28 cellular contexts compared by ENCODE assay signal in the genomic region with DNA sequence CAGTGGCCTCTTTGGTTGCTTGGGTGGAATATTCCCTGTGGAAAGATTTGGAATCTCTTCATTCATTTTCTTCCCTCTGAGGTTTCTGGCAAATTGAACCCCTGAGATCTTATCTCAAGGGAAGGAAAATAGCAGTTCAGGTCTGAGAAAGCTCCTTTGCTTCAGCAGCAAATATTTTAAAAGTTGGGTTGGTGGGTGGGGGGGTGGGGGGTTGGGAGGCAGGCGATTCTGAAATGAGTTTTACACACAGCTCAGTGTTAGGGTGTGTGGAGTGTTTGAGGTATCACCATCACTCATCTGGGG. TPM values are rescaled to one million over a fixed set of nuclear protein-coding genes. Genes with fewer than 3 reads are reported as not detected.
DNase-seq lines count a peak whose midpoint lies in the region; ATAC-seq and TF ChIP-seq lines count a peak whose summit lies in the region.
"Had no signal": no experiment of that assay in that cellular context is flagged by ENCODE, and none has a peak within 500 bp of the region (broad histone marks: within the 10 kb centered on the region; RNA-seq: fewer than 3 reads in every experiment).

No MANE protein-coding gene starts in this region.

- CTCF ChIA-PET in MCF 10A (lab: Yijun Ruan, JAX) = interaction anchor here (0.7 kb wide), 1 partner anchor 467 kb away, joined by 3 read pairs; no protein-coding TSS in a partner anchor

- no peaks in the 10 kb centered on the region for H3K4me1 Mint-ChIP-seq in MCF 10A (ENCODE audit: insufficient read depth, unreplicated experiment)
- peaks cover 19% of the 10 kb centered on the region for H3K4me1 Mint-ChIP-seq in neural progenitor cell

- H3K27ac ChIP-seq in breast epithelium (peak overlapping the region; percentile 45 to 78), fibroblast of lung (ENCODE audit: insufficient read depth, low read length) (peak overlapping the region; percentile 95), neural progenitor cell (no peak overlapping the region), upper lobe of left lung (peak overlapping the region; percentile 90 to 97 (median 92))
- H3K27ac ChIP-seq: 22Rv1, parathyroid adenoma had no signal

- H3K79me2 ChIP-seq in fibroblast of lung (ENCODE audit: control insufficient read depth, insufficient read depth, low read length) (peaks cover 88% of the 10 kb centered on the region), neural progenitor cell (ENCODE audit: low read depth) (no peaks in the 10 kb centered on the region)
- H3K79me2 ChIP-seq: parathyroid adenoma had no signal

- H3K27me3 Mint-ChIP-seq in MCF 10A (ENCODE audit: insufficient read depth, unreplicated experiment) (no peaks in the 10 kb centered on the region), neural progenitor cell (ENCODE audit: insufficient read depth, low read depth) (peaks cover 81% of the 10 kb centered on the region)

- no peak for TF ChIP-seq EP300 in upper lobe of left lung (IDR thresholded peaks at IDR 0.05)

- H3K36me3 Mint-ChIP-seq in MCF 10A (ENCODE audit: insufficient read depth, unreplicated experiment) = peaks cover 5% of the 10 kb centered on the region
- H3K36me3 Mint-ChIP-seq in neural progenitor cell = no peaks in the 10 kb centered on the region
- H3K36me3 Mint-ChIP-seq: T-cell had no signal

- DNase-seq in breast epithelium (ENCODE audit: low spot score in 2 of 2) (no peak), MCF 10A (ENCODE audit: unreplicated experiment) (no peak), fibroblast of lung (ENCODE audit: low read depth in 2 of 2) (no peak), neural progenitor cell (ENCODE audit: low spot score) (no peak), upper lobe of left lung (no peak), DMS 273 (lab: John Stamatoyannopoulos, UW; ENCODE audit: unreplicated experiment) (no peak)
- DNase-seq in effector CD8-positive, alpha-beta T cell (lab: John Stamatoyannopoulos, UW) = no peak
- DNase-seq in activated CD4-positive, alpha-beta T cell treated with anti-CD3 and anti-CD28 coated beads, Interleukin-2, amount 50 U/mL, for 1 hour = no peak
- DNase-seq: activated CD4-positive, alpha-beta T cell treated with anti-CD3 and anti-CD28 coated beads for 36 hours; activated naive CD4-positive, alpha-beta T cell treated with Interleukin-2 at 50 U/mL for 16 hours; activated T-cell treated with anti-CD3 and anti-CD28 coated beads, Interleukin-2, amount 50 U/mL, for 48 hours; AML-193; amygdala; central memory CD4-positive, alpha-beta T cell; DMS79 treated with DMSO at 0.1 percent for 48 hours; NCI-H1105; NCI-H2081 treated with DMSO at 0.1 percent for 48 hours; NCI-H446; OCI-M1; T-cell had no signal

- TF ChIP-seq CTCF in breast epithelium (IDR thresholded peaks at IDR 0.05) (no peak), MCF 10A (IDR thresholded peaks at IDR 0.05; ENCODE audit: unreplicated experiment) (no peak), fibroblast of lung (conservative IDR thresholded peaks at IDR 0.05 in 1 of 2, IDR thresholded peaks at IDR 0.05 in 1 of 2; ENCODE audit: low read depth in 1 of 2, low read length in 2 of 2) (no peak), neural progenitor cell (IDR thresholded peaks at IDR 0.05) (no peak), upper lobe of left lung (IDR thresholded peaks at IDR 0.05) (no peak)

- no peak for ATAC-seq in upper lobe of left lung (ENCODE audit: low FRiP score in 2 of 2)
- ATAC-seq: activated CD4-positive, alpha-beta T cell treated with anti-CD3 and anti-CD28 coated beads for 36 hours; naive thymus-derived CD8-positive, alpha-beta T cell; Right ventricle myocardium inferior; T-cell had no signal

- H3K9me3 Mint-ChIP-seq in MCF 10A (ENCODE audit: unreplicated experiment) (no peaks in the 10 kb centered on the region), neural progenitor cell (peaks cover 3% of the 10 kb centered on the region)
- H3K9me3 Mint-ChIP-seq: naive thymus-derived CD8-positive, alpha-beta T cell; T-cell had no signal

- TF ChIP-seq POLR2A in breast epithelium (IDR thresholded peaks at IDR 0.05) (no peak), upper lobe of left lung (IDR thresholded peaks at IDR 0.05) (no peak)

- H3F3A ChIP-seq in neural progenitor cell (ENCODE audit: low read depth) = peaks cover 25% of the 10 kb centered on the region

- H4K20me1 ChIP-seq in fibroblast of lung (ENCODE audit: control insufficient read depth, extremely low read depth, insufficient read depth, low read length) (no peaks in the 10 kb centered on the region), neural progenitor cell (ENCODE audit: low read depth) (peaks cover 88% of the 10 kb centered on the region)

- H3K36me3 ChIP-seq in breast epithelium (no peaks in the 10 kb centered on the region), fibroblast of lung (ENCODE audit: control insufficient read depth, insufficient read depth, low read length) (peaks cover 66% of the 10 kb centered on the region), neural progenitor cell (no peaks in the 10 kb centered on the region), upper lobe of left lung (peaks cover 0 to 67% (median 32%) of the 10 kb centered on the region in 4 donors)

- H3K4me2 ChIP-seq in fibroblast of lung (ENCODE audit: extremely low read depth, insufficient read depth, low read length) (peak overlapping the region; percentile 100), neural progenitor cell (no peak overlapping the region)

- H3K9ac ChIP-seq in fibroblast of lung (ENCODE audit: insufficient read depth, low read length) (peak overlapping the region; percentile 87), neural progenitor cell (no peak overlapping the region)
- H3K9ac ChIP-seq: parathyroid adenoma had no signal

- H3K4me1 ChIP-seq in breast epithelium = peaks cover 0 to 3% of the 10 kb centered on the region in 2 donors
- H3K4me1 ChIP-seq in fibroblast of lung (ENCODE audit: control insufficient read depth, extremely low read depth, insufficient read depth, low read length) = peaks cover 19% of the 10 kb centered on the region
- H3K4me1 ChIP-seq in neural progenitor cell = peaks cover 13% of the 10 kb centered on the region
- peaks cover 26 to 78% (median 51%) of the 10 kb centered on the region in 4 donors for H3K4me1 ChIP-seq in upper lobe of left lung

- intact Hi-C loops in breast epithelium (cut with DNase I; ENCODE audit: low total_unique reads) = no loop called here
- intact Hi-C loops in MCF 10A (cut with micrococcal nuclease) = loop anchor here (5.0 kb wide), 1 partner anchor 684 kb away; no protein-coding TSS in a partner anchor

- H2AFZ ChIP-seq in fibroblast of lung (ENCODE audit: low read length) = no peak overlapping the region
- H2AFZ ChIP-seq in neural progenitor cell (replicated peaks) = no peak overlapping the region
- H2AFZ ChIP-seq: parathyroid adenoma had no signal

- BruUV-seq in MCF 10A (replicated peaks; lab: Mats Ljungman, UMichigan) = no TSS peak

- H3K9me3 ChIP-seq in breast epithelium (peaks cover 0 to 4% of the 10 kb centered on the region in 2 donors), fibroblast of lung (ENCODE audit: control insufficient read depth, insufficient read depth, low read depth, low read length) (no peaks in the 10 kb centered on the region), neural progenitor cell (ENCODE audit: low read depth) (no peaks in the 10 kb centered on the region), upper lobe of left lung (no peaks in the 10 kb centered on the region)

- H3K27ac Mint-ChIP-seq in MCF 10A (ENCODE audit: low read depth, unreplicated experiment) (no peak overlapping the region), neural progenitor cell (no peak overlapping the region)
- H3K27ac Mint-ChIP-seq: activated CD4-positive, alpha-beta T cell treated with anti-CD3 and anti-CD28 coated beads for 36 hours; T-cell had no signal

- H3K4me3 Mint-ChIP-seq in MCF 10A (ENCODE audit: unreplicated experiment) = no peak overlapping the region
- peak overlapping the region; percentile 31 for H3K4me3 Mint-ChIP-seq in neural progenitor cell
- H3K4me3 Mint-ChIP-seq: activated CD4-positive, alpha-beta T cell treated with anti-CD3 and anti-CD28 coated beads for 36 hours had no signal

- peaks cover 0 to 8% of the 10 kb centered on the region in 2 donors for H3K27me3 ChIP-seq in breast epithelium
- no peaks in the 10 kb centered on the region for H3K27me3 ChIP-seq in fibroblast of lung (ENCODE audit: control insufficient read depth, insufficient read depth, low read length)
- H3K27me3 ChIP-seq in neural progenitor cell = peaks cover 100% of the 10 kb centered on the region
- peaks cover 1 to 53% (median 35%) of the 10 kb centered on the region in 4 donors for H3K27me3 ChIP-seq in upper lobe of left lung

- POLR2A ChIA-PET in MCF 10A (lab: Yijun Ruan, JAX) = no interaction called here

- H3K4me3 ChIP-seq in breast epithelium (no peak overlapping the region), fibroblast of lung (replicated peaks in 1 of 4; ENCODE audit: control extremely low read depth in 1 of 4, insufficient read depth in 1 of 4, low read depth in 3 of 4, low read length in 4 of 4) (peak overlapping the region; percentile 75 to 100 (median 88)), neural progenitor cell (no peak overlapping the region), upper lobe of left lung (peak overlapping the region in 3 of 4 donors; percentile 55 to 63 (median 61))

- 41 to 55% methylated on average over 1 of the region's 1 CpG for WGBS in upper lobe of left lung, 2 donors

RNA-seq across cellular contexts. Expression of a gene that starts 6.9 kb away (rescaled TPM):
- total RNA-seq in breast epithelium = 1 to 10 TPM; 4.8 to 8.5 (median 5.7) TPM
- total RNA-seq in MCF 10A (2022) = 1.5 and 4.3 TPM in 2 replicates
- 98.1 and 148 TPM in 2 replicates for total RNA-seq in fibroblast of lung
- 40.5 and 64.9 TPM in 2 replicates for polyA plus RNA-seq in fibroblast of lung
- polyA plus RNA-seq in fibroblast of lung (2012) = 86.7 and 151 TPM in 2 replicates
- polyA minus RNA-seq in fibroblast of lung (ENCODE audit: low replicate concordance) = 102 and 172 TPM in 2 replicates
- not detected in 2 replicates for total RNA-seq in neural progenitor cell (ENCODE audit: low replicate concordance)
- 100 to 1,000 TPM in 2 of 6 donors, 10 to 100 TPM in 4; 22.4 to 130 (median 92.7) TPM for total RNA-seq in upper lobe of left lung
- total RNA-seq: activated CD4-positive, alpha-beta T cell treated with anti-CD3 and anti-CD28 coated beads for 36 hours had no signal
- polyA plus RNA-seq: naive thymus-derived CD8-positive, alpha-beta T cell had no signal

RNA-seq across cellular contexts. Expression of a gene that starts 45.7 kb away (rescaled TPM):
- total RNA-seq in breast epithelium (under 1 TPM in 1 of 3 donors, not detected in 2; 0.80 TPM), MCF 10A (2022) (not detected in 2 replicates), fibroblast of lung (35.2 and 44.1 TPM in 2 replicates), neural progenitor cell (ENCODE audit: low replicate concordance) (not detected in 2 replicates), upper lobe of left lung (10 to 100 TPM; 10.2 to 69.1 (median 22.7) TPM)
- polyA plus RNA-seq in fibroblast of lung = 84.3 and 93.9 TPM in 2 replicates
- polyA plus RNA-seq in fibroblast of lung (2012) = 55.1 and 85.4 TPM in 2 replicates
- polyA minus RNA-seq in fibroblast of lung (ENCODE audit: low replicate concordance) = 133 and 151 TPM in 2 replicates
- total RNA-seq: activated CD4-positive, alpha-beta T cell treated with anti-CD3 and anti-CD28 coated beads for 36 hours; frontal cortex; H4; kidney epithelial cell; LHCN-M2; naive thymus-derived CD8-positive, alpha-beta T cell; Right ventricle myocardium inferior; T-cell had no signal
- polyA plus RNA-seq: naive thymus-derived CD8-positive, alpha-beta T cell had no signal

Comparison
In these comparisons a context has a peak if more than half of its experiments do, and no peak if none do; other contexts are left out.
1. H3K4me3 ChIP-seq: peak in fibroblast of lung (4 of 4) and upper lobe of left lung (3 of 4); none in breast epithelium (0 of 3) and neural progenitor cell (single experiment).
2. RNA of a gene that starts 45.7 kb away (total RNA-seq): 35.2 to 44.1 TPM in fibroblast of lung and 10.2 to 69.1 TPM in upper lobe of left lung; 0.80 TPM in breast epithelium, not detected in MCF 10A and not detected in neural progenitor cell; every median in the first group is over 4 times any median in the second.